18 cellular contexts compared by ENCODE assay signal in genomic region chr16:88748364-88748763, GRCh38.
"Had no signal": no experiment of that assay in that cellular context is flagged by ENCODE, and none has a peak within 500 bp of the region (broad histone marks: within the 10 kb centered on the region; RNA-seq: fewer than 3 reads in every experiment).

No MANE protein-coding gene starts in this region.

- H3K27ac ChIP-seq: adrenal gland, gastrocnemius medialis, left ventricle myocardium inferior, ovary, thyroid gland had no signal

- H3K4me3 Mint-ChIP-seq: activated T-cell treated with anti-CD3 and anti-CD28 coated beads, Interleukin-2, amount 50 U/mL, for 72 hours; immature natural killer cell had no signal

- DNase-seq: activated CD4-positive, CD25-positive, alpha-beta regulatory T cell treated with anti-CD3 and anti-CD28 coated beads, Interleukin-2, amount 50 U/mL, for 72 hours; activated effector memory CD4-positive, alpha-beta T cell treated with anti-CD3 and anti-CD28 coated beads, Interleukin-2, amount 50 U/mL, for 16 hours; adrenal gland; effector CD4-positive, alpha-beta T cell; gastrocnemius medialis; heart right ventricle; kidney glomerular epithelial cell; left ventricle myocardium inferior; naive thymus-derived CD4-positive, alpha-beta T cell; ovary; spleen; stimulated activated naive CD4-positive, alpha-beta T cell; thyroid gland had no signal

- H3K36me3 ChIP-seq: adrenal gland, gastrocnemius medialis, left ventricle myocardium inferior, ovary, thyroid gland had no signal

- ATAC-seq: gastrocnemius medialis, heart right ventricle, sciatic nerve had no signal

- H3K36me3 Mint-ChIP-seq: immature natural killer cell; naive thymus-derived CD4-positive, alpha-beta T cell had no signal

- H3K27me3 ChIP-seq: adrenal gland, heart right ventricle, ovary, spleen, thyroid gland had no signal

- H3K27me3 Mint-ChIP-seq: naive thymus-derived CD4-positive, alpha-beta T cell had no signal

- FAIRE-seq: bronchial epithelial cell had no signal

- H3K27ac Mint-ChIP-seq: activated T-cell treated with anti-CD3 and anti-CD28 coated beads, Interleukin-2, amount 50 U/mL, for 72 hours had no signal

- H3K4me3 ChIP-seq: adrenal gland, gastrocnemius medialis, heart right ventricle, left ventricle myocardium inferior, mucosa of descending colon, ovary, spleen, thyroid gland had no signal

- H3K9me3 ChIP-seq: adrenal gland, gastrocnemius medialis, heart right ventricle, left ventricle myocardium inferior, mucosa of descending colon, ovary, spleen, thyroid gland had no signal

- H3K9me3 Mint-ChIP-seq: activated T-cell treated with anti-CD3 and anti-CD28 coated beads, Interleukin-2, amount 50 U/mL, for 72 hours; immature natural killer cell; naive thymus-derived CD4-positive, alpha-beta T cell had no signal
